Comparison of ENCODE assay signal across 1 cellular context in the genomic region with DNA sequence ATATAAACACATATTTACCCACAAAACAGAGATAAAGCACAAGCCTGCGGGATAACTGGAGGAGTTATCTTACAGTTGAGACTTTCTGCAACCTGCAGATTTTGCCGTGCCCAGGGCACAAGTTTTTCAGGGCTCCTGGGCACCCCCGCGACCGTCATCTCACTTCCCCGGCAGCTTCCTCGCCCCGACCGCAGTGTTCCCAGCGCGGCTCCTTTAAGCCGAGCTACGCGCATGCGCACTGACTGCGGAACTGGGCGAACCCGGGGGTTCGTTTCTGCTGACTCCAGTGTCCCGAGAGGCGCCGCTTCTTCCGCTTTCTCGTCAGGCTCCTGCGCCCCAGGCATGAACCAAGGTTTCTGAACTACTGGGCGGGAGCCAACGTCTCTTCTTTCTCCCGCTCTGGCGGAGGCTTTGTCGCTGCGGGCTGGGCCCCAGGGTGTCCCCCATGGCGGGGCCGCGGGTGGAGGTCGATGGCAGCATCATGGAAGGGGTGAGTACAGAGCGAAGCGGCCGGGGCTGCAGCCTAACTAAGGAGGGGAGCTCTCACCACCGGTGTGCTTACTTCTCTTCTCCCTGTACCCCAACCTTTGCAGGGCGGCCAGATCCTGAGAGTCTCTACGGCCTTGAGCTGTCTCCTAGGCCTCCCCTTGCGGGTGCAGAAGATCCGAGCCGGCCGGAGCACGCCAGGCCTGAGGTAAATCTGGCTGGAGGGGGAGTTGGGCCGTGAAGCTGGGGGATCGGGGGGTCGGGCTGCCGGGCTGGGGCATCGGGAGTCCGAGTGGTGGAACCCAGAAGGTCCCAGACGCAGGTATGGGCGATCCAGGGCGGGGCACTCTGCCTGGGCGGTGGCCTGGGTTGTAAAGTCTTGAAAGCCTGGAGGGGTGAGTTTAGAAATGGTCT.
TF ChIP-seq lines count a peak whose summit lies in the region.

A gene (plus strand): TSS at position 286 of the 900 bp plus-strand sequence. CDS start 160 bp downstream, at position 446.

TF ChIP-seq in HEK293, 187 proteins besides CTCF, POLR2A, EP300 and RAD21 (continued from another document and continues in another):
- TF ChIP-seq ZNF660 (tag by site-specific recombination; IDR thresholded peaks at IDR 0.05) (peak; percentile 20; the same call in 1 of the 2 replicates), SP2 (tag by site-specific recombination; IDR thresholded peaks at IDR 0.05) (0 out of 2 replicates have a peak, but pooled peaks have one; percentile 33), ZNF624 (tag by site-specific recombination; IDR thresholded peaks at IDR 0.05) (no peak), ZNF366 (tag by site-specific recombination; conservative IDR thresholded peaks at IDR 0.05) (no peak), ZNF16 (tag by site-specific recombination; IDR thresholded peaks at IDR 0.05; ENCODE audit: low read depth) (no peak), YY2 (tag by site-specific recombination; IDR thresholded peaks at IDR 0.05) (no peak), ZNF19 (tag by site-specific recombination; IDR thresholded peaks at IDR 0.05; ENCODE audit: low read depth) (no peak), ZNF433 (tag by site-specific recombination; IDR thresholded peaks at IDR 0.05; ENCODE audit: low read depth) (no peak), ZNF223 (tag by site-specific recombination; IDR thresholded peaks at IDR 0.05) (no peak), ZNF664 (tag by site-specific recombination; IDR thresholded peaks at IDR 0.05) (no peak), ZNF658 (tag by site-specific recombination; IDR thresholded peaks at IDR 0.05) (no peak), GLI4 (tag by site-specific recombination; IDR thresholded peaks at IDR 0.05) (no peak), ZBTB7A (tag by site-specific recombination; IDR thresholded peaks at IDR 0.05; ENCODE audit: low read depth) (no peak), ZNF341 (tag by site-specific recombination; IDR thresholded peaks at IDR 0.05; ENCODE audit: low read depth) (peak; percentile 21; the same call in 1 of the 2 replicates), ZNF174 (tag by site-specific recombination; IDR thresholded peaks at IDR 0.05) (no peak), ZNF114 (tag by site-specific recombination; IDR thresholded peaks at IDR 0.05) (no peak), ZNF600 (tag by site-specific recombination; IDR thresholded peaks at IDR 0.05) (0 out of 2 replicates have a peak, but pooled peaks have one; percentile 13), ZNF239 (tag by site-specific recombination; IDR thresholded peaks at IDR 0.05) (no peak), BCL11B (tag by site-specific recombination; IDR thresholded peaks at IDR 0.05; ENCODE audit: low read depth) (no peak), ZNF677 (tag by site-specific recombination; IDR thresholded peaks at IDR 0.05) (no peak), ZNF510 (tag by site-specific recombination; IDR thresholded peaks at IDR 0.05; ENCODE audit: insufficient replicate concordance) (no peak), ZNF561 (tag by site-specific recombination; IDR thresholded peaks at IDR 0.05; ENCODE audit: borderline replicate concordance) (peak; percentile 78), ZNF629 (tag by site-specific recombination; IDR thresholded peaks at IDR 0.05) (no peak), ZFHX2 (tag by site-specific recombination; conservative IDR thresholded peaks at IDR 0.05) (no peak), HOXC10 (CRISPR knock-in tag; IDR thresholded peaks at IDR 0.05) (no peak), MYNN (tag by site-specific recombination; IDR thresholded peaks at IDR 0.05; ENCODE audit: borderline replicate concordance) (no peak), ZNF585B (tag by site-specific recombination; IDR thresholded peaks at IDR 0.05) (no peak), ZNF248 (tag by site-specific recombination; IDR thresholded peaks at IDR 0.05) (no peak), ZNF707 (tag by site-specific recombination; IDR thresholded peaks at IDR 0.05) (no peak), KLF7 (tag by site-specific recombination; IDR thresholded peaks at IDR 0.05; ENCODE audit: borderline replicate concordance) (peak; percentile 54; the same call in 1 of the 2 replicates), ZNF571 (tag by site-specific recombination; IDR thresholded peaks at IDR 0.05) (no peak), ZNF549 (tag by site-specific recombination; IDR thresholded peaks at IDR 0.05) (no peak), ZXDB (tag by site-specific recombination; IDR thresholded peaks at IDR 0.05) (peak; percentile 97)
- TF ChIP-seq, protein P1, sequence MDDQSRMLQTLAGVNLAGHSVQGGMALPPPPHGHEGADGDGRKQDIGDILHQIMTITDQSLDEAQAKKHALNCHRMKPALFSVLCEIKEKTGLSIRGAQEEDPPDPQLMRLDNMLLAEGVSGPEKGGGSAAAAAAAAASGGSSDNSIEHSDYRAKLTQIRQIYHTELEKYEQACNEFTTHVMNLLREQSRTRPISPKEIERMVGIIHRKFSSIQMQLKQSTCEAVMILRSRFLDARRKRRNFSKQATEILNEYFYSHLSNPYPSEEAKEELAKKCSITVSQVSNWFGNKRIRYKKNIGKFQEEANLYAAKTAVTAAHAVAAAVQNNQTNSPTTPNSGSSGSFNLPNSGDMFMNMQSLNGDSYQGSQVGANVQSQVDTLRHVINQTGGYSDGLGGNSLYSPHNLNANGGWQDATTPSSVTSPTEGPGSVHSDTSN (CRISPR knock-in tag; IDR thresholded peaks at IDR 0.05) = no peak
- TF ChIP-seq, protein P2, sequence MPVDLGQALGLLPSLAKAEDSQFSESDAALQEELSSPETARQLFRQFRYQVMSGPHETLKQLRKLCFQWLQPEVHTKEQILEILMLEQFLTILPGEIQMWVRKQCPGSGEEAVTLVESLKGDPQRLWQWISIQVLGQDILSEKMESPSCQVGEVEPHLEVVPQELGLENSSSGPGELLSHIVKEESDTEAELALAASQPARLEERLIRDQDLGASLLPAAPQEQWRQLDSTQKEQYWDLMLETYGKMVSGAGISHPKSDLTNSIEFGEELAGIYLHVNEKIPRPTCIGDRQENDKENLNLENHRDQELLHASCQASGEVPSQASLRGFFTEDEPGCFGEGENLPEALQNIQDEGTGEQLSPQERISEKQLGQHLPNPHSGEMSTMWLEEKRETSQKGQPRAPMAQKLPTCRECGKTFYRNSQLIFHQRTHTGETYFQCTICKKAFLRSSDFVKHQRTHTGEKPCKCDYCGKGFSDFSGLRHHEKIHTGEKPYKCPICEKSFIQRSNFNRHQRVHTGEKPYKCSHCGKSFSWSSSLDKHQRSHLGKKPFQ (tag by site-specific recombination; IDR thresholded peaks at IDR 0.05) = no peak
- TF ChIP-seq, protein P3, sequence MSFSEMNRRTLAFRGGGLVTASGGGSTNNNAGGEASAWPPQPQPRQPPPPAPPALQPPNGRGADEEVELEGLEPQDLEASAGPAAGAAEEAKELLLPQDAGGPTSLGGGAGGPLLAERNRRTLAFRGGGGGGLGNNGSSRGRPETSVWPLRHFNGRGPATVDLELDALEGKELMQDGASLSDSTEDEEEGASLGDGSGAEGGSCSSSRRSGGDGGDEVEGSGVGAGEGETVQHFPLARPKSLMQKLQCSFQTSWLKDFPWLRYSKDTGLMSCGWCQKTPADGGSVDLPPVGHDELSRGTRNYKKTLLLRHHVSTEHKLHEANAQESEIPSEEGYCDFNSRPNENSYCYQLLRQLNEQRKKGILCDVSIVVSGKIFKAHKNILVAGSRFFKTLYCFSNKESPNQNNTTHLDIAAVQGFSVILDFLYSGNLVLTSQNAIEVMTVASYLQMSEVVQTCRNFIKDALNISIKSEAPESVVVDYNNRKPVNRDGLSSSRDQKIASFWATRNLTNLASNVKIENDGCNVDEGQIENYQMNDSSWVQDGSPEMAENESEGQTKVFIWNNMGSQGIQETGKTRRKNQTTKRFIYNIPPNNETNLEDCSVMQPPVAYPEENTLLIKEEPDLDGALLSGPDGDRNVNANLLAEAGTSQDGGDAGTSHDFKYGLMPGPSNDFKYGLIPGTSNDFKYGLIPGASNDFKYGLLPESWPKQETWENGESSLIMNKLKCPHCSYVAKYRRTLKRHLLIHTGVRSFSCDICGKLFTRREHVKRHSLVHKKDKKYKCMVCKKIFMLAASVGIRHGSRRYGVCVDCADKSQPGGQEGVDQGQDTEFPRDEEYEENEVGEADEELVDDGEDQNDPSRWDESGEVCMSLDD (tag by site-specific recombination; IDR thresholded peaks at IDR 0.05) = 0 out of 2 replicates have a peak, but pooled peaks have one; percentile 78
- TF ChIP-seq, protein P4, sequence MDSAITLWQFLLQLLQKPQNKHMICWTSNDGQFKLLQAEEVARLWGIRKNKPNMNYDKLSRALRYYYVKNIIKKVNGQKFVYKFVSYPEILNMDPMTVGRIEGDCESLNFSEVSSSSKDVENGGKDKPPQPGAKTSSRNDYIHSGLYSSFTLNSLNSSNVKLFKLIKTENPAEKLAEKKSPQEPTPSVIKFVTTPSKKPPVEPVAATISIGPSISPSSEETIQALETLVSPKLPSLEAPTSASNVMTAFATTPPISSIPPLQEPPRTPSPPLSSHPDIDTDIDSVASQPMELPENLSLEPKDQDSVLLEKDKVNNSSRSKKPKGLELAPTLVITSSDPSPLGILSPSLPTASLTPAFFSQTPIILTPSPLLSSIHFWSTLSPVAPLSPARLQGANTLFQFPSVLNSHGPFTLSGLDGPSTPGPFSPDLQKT (IDR thresholded peaks at IDR 0.05; ENCODE audit: borderline replicate concordance, low read depth, low read length) = no peak
- TF ChIP-seq, protein P5, sequence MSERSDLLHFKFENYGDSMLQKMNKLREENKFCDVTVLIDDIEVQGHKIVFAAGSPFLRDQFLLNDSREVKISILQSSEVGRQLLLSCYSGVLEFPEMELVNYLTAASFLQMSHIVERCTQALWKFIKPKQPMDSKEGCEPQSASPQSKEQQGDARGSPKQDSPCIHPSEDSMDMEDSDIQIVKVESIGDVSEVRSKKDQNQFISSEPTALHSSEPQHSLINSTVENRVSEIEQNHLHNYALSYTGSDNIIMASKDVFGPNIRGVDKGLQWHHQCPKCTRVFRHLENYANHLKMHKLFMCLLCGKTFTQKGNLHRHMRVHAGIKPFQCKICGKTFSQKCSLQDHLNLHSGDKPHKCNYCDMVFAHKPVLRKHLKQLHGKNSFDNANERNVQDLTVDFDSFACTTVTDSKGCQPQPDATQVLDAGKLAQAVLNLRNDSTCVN (tag by site-specific recombination; optimal IDR thresholded peaks at IDR 0.05) = peak; percentile 34
- TF ChIP-seq, protein P6, sequence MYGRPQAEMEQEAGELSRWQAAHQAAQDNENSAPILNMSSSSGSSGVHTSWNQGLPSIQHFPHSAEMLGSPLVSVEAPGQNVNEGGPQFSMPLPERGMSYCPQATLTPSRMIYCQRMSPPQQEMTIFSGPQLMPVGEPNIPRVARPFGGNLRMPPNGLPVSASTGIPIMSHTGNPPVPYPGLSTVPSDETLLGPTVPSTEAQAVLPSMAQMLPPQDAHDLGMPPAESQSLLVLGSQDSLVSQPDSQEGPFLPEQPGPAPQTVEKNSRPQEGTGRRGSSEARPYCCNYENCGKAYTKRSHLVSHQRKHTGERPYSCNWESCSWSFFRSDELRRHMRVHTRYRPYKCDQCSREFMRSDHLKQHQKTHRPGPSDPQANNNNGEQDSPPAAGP (tag by site-specific recombination; IDR thresholded peaks at IDR 0.05) = no peak
- TF ChIP-seq, protein P7, sequence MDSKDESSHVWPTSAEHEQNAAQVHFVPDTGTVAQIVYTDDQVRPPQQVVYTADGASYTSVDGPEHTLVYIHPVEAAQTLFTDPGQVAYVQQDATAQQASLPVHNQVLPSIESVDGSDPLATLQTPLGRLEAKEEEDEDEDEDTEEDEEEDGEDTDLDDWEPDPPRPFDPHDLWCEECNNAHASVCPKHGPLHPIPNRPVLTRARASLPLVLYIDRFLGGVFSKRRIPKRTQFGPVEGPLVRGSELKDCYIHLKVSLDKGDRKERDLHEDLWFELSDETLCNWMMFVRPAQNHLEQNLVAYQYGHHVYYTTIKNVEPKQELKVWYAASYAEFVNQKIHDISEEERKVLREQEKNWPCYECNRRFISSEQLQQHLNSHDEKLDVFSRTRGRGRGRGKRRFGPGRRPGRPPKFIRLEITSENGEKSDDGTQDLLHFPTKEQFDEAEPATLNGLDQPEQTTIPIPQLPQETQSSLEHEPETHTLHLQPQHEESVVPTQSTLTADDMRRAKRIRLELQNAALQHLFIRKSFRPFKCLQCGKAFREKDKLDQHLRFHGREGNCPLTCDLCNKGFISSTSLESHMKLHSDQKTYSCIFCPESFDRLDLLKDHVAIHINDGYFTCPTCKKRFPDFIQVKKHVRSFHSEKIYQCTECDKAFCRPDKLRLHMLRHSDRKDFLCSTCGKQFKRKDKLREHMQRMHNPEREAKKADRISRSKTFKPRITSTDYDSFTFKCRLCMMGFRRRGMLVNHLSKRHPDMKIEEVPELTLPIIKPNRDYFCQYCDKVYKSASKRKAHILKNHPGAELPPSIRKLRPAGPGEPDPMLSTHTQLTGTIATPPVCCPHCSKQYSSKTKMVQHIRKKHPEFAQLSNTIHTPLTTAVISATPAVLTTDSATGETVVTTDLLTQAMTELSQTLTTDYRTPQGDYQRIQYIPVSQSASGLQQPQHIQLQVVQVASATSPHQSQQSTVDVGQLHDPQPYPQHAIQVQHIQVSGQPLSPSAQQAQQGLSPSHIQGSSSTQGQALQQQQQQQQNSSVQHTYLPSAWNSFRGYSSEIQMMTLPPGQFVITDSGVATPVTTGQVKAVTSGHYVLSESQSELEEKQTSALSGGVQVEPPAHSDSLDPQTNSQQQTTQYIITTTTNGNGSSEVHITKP (tag by site-specific recombination; IDR thresholded peaks at IDR 0.05) = peak; percentile 96
- TF ChIP-seq, protein P8, sequence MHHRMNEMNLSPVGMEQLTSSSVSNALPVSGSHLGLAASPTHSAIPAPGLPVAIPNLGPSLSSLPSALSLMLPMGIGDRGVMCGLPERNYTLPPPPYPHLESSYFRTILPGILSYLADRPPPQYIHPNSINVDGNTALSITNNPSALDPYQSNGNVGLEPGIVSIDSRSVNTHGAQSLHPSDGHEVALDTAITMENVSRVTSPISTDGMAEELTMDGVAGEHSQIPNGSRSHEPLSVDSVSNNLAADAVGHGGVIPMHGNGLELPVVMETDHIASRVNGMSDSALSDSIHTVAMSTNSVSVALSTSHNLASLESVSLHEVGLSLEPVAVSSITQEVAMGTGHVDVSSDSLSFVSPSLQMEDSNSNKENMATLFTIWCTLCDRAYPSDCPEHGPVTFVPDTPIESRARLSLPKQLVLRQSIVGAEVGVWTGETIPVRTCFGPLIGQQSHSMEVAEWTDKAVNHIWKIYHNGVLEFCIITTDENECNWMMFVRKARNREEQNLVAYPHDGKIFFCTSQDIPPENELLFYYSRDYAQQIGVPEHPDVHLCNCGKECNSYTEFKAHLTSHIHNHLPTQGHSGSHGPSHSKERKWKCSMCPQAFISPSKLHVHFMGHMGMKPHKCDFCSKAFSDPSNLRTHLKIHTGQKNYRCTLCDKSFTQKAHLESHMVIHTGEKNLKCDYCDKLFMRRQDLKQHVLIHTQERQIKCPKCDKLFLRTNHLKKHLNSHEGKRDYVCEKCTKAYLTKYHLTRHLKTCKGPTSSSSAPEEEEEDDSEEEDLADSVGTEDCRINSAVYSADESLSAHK (tag by site-specific recombination; IDR thresholded peaks at IDR 0.05) = no peak
- TF ChIP-seq, protein P9, sequence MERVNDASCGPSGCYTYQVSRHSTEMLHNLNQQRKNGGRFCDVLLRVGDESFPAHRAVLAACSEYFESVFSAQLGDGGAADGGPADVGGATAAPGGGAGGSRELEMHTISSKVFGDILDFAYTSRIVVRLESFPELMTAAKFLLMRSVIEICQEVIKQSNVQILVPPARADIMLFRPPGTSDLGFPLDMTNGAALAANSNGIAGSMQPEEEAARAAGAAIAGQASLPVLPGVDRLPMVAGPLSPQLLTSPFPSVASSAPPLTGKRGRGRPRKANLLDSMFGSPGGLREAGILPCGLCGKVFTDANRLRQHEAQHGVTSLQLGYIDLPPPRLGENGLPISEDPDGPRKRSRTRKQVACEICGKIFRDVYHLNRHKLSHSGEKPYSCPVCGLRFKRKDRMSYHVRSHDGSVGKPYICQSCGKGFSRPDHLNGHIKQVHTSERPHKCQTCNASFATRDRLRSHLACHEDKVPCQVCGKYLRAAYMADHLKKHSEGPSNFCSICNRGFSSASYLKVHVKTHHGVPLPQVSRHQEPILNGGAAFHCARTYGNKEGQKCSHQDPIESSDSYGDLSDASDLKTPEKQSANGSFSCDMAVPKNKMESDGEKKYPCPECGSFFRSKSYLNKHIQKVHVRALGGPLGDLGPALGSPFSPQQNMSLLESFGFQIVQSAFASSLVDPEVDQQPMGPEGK (tag by site-specific recombination; IDR thresholded peaks at IDR 0.05) = peak; percentile 84; the same call in 1 of the 2 replicates
